9 cellular contexts compared by ENCODE assay signal in genomic region chr11:206002-206384, GRCh38. TPM values are rescaled to one million over a fixed set of nuclear protein-coding genes. Genes with fewer than 3 reads are reported as not detected.
DNase-seq lines count a peak whose midpoint lies in the region; ATAC-seq and TF ChIP-seq lines count a peak whose summit lies in the region.
"Had no signal": no experiment of that assay in that cellular context is flagged by ENCODE, and none has a peak within 500 bp of the region (broad histone marks: within the 10 kb centered on the region; RNA-seq: fewer than 3 reads in every experiment).

No MANE protein-coding gene starts in this region.

- H3K4me1 ChIP-seq in SK-N-SH (ENCODE audit: control insufficient read depth in 1 of 2, insufficient read depth in 2 of 2, low read depth in 1 of 2, low read length in 1 of 2) (peaks cover 15 to 32% of the 10 kb centered on the region in 2 experiments; a peak in 3 of 4 replicates), adipocyte (ENCODE audit: control insufficient read depth, insufficient read depth, low read length) (peaks cover 48% of the 10 kb centered on the region), left lung (peaks cover 25 to 77% of the 10 kb centered on the region in 2 donors), testis (peaks cover 24% of the 10 kb centered on the region)

- 95% methylated on average over 7 of the region's 7 CpGs for WGBS in SK-N-SH (ENCODE audit: low lambda C conversion rate)
- 74 to 82% methylated on average over 5 to 7 of the region's 7 CpGs for WGBS in testis, 2 donors

- CTCF ChIA-PET in SK-N-SH (lab: Yijun Ruan, JAX): interaction anchor here (0.7 kb wide), 1 partner anchor 147 kb away, joined by 3 read pairs; no protein-coding TSS in a partner anchor

- H3K9me3 ChIP-seq in SK-N-SH (no peaks in the 10 kb centered on the region), adipocyte (ENCODE audit: control insufficient read depth, low read length) (no peaks in the 10 kb centered on the region), left lung (no peaks in the 10 kb centered on the region), testis (no peaks in the 10 kb centered on the region)

- POLR2A ChIA-PET in SK-N-SH (lab: Yijun Ruan, JAX): no interaction called here

- H3K27ac ChIP-seq in SK-N-SH (ENCODE audit: low read depth in 2 of 2, low read length in 1 of 2): no peak overlapping the region
- H3K27ac ChIP-seq in left lung: peak overlapping the region in 1 of 2 donors; percentile 99
- H3K27ac ChIP-seq in testis: no peak overlapping the region

- H3K27me3 ChIP-seq in SK-N-SH (ENCODE audit: insufficient read depth): no peaks in the 10 kb centered on the region
- H3K27me3 ChIP-seq in adipocyte (replicated peaks; ENCODE audit: control insufficient read depth, insufficient read depth, low read length): no peaks in the 10 kb centered on the region
- H3K27me3 ChIP-seq in left lung: no peaks in the 10 kb centered on the region
- H3K27me3 ChIP-seq in testis: no peaks in the 10 kb centered on the region

- peak overlapping the region; percentile 92 for H3K4me2 ChIP-seq in SK-N-SH

- peaks cover 8% of the 10 kb centered on the region for H3F3A ChIP-seq in SK-N-SH (replicated peaks; ENCODE audit: insufficient read depth)

- H3K36me3 ChIP-seq in SK-N-SH (replicated peaks in 1 of 2; ENCODE audit: control insufficient read depth in 1 of 2, insufficient read depth in 2 of 2, low read length in 1 of 2) (peaks cover 40 to 46% of the 10 kb centered on the region in 2 experiments), adipocyte (ENCODE audit: control insufficient read depth, insufficient read depth, low read length, severe bottlenecking) (peaks cover 45% of the 10 kb centered on the region), left lung (peaks cover 0 to 53% of the 10 kb centered on the region in 2 donors), testis (ENCODE audit: low read depth, missing control alignments) (no peaks in the 10 kb centered on the region)

- H3K79me2 ChIP-seq in SK-N-SH (ENCODE audit: insufficient read depth): peaks cover 69% of the 10 kb centered on the region

- H3K9me2 ChIP-seq in SK-N-SH: no peaks in the 10 kb centered on the region

- H3K9ac ChIP-seq in SK-N-SH (peak overlapping the region; percentile 99), adipocyte (ENCODE audit: low read length) (peak overlapping the region; percentile 100)

- no peak for ATAC-seq in SK-N-SH treated with all-trans-retinoic acid at 6 μM for 48 hours
- ATAC-seq in left lung: no peak
- ATAC-seq in GM21576 (IDR thresholded peaks at IDR 0.05; ENCODE audit: unreplicated experiment): no peak
- ATAC-seq in GM21528 (IDR thresholded peaks at IDR 0.05; ENCODE audit: low FRiP score, unreplicated experiment): no peak

- no peak for TF ChIP-seq EP300 in SK-N-SH (IDR thresholded peaks at IDR 0.05; ENCODE audit: borderline replicate concordance in 1 of 2, low read depth in 1 of 2, low read length in 1 of 2)

- H3K4me3 ChIP-seq in SK-N-SH (ENCODE audit: low read depth in 2 of 2, low read length in 1 of 2) (peak overlapping the region; percentile 78 to 97), adipocyte (ENCODE audit: low read length) (peak overlapping the region; percentile 99), left lung (peak overlapping the region; percentile 97 to 100), testis (peak overlapping the region; percentile 91 to 96)

- TF ChIP-seq POLR2A in testis (IDR thresholded peaks at IDR 0.05): no peak

- intact Hi-C loops in left lung (cut with DNase I) (no loop called here), testis (cut with DNase I; ENCODE audit: low total_unique reads) (no loop called here)

- H2AFZ ChIP-seq in SK-N-SH (ENCODE audit: low read depth): no peak overlapping the region

- no peak for DNase-seq in SK-N-SH
- DNase-seq in adipocyte (ENCODE audit: low read depth): no peak
- DNase-seq in left lung: no peak
- DNase-seq in testis: peak; percentile 10
- no peak for DNase-seq in NCI-H345 treated with DMSO at 0.1 percent for 48 hours (lab: John Stamatoyannopoulos, UW; ENCODE audit: unreplicated experiment)
- DNase-seq: stimulated activated CD4-positive, alpha-beta T cell treated with anti-CD3 and anti-CD28 coated beads, Interleukin-1b, Interleukin-23, amount 100 ng/mL, for 48 hours had no signal

- no peak for TF ChIP-seq RAD21 in SK-N-SH (IDR thresholded peaks at IDR 0.05; ENCODE audit: low read length)

- peaks cover 45% of the 10 kb centered on the region for H4K20me1 ChIP-seq in SK-N-SH (ENCODE audit: insufficient read depth)

- TF ChIP-seq CTCF in SK-N-SH (IDR thresholded peaks at IDR 0.05) (no peak), left lung (IDR thresholded peaks at IDR 0.05) (no peak), testis (IDR thresholded peaks at IDR 0.05) (no peak)

TF ChIP-seq in SK-N-SH, 30 proteins besides CTCF, POLR2A, EP300 and RAD21:
- TF ChIP-seq MAX (IDR thresholded peaks at IDR 0.05; ENCODE audit: low read depth) (no peak), FOSL2 (IDR thresholded peaks at IDR 0.05; ENCODE audit: borderline replicate concordance, low read depth) (no peak), TCF12 (IDR thresholded peaks at IDR 0.05) (no peak), IRF3 (IDR thresholded peaks at IDR 0.05; ENCODE audit: low read depth, low read length) (no peak), SIN3A (IDR thresholded peaks at IDR 0.05; ENCODE audit: borderline replicate concordance, low read depth, low read length) (no peak)

TF ChIP-seq in SK-N-SH treated with all-trans-retinoic acid at 6 μM for 48 hours, 23 proteins besides CTCF, POLR2A, EP300 and RAD21 (continues in another document):
- no peak for TF ChIP-seq POU6F1 (CRISPR knock-in tag; IDR thresholded peaks at IDR 0.05; ENCODE audit: borderline replicate concordance, low read depth)
- no peak for TF ChIP-seq ESRRG (CRISPR knock-in tag; IDR thresholded peaks at IDR 0.05)
- TF ChIP-seq SNAI2 (CRISPR knock-in tag; IDR thresholded peaks at IDR 0.05): no peak
- TF ChIP-seq ZNF8 (CRISPR knock-in tag; IDR thresholded peaks at IDR 0.05): no peak
- no peak for TF ChIP-seq OSR1 (CRISPR knock-in tag; IDR thresholded peaks at IDR 0.05)
- no peak for TF ChIP-seq CSDC2 (CRISPR knock-in tag; IDR thresholded peaks at IDR 0.05)
- no peak for TF ChIP-seq CSRNP3 (CRISPR knock-in tag; IDR thresholded peaks at IDR 0.05)

RNA-seq across cellular contexts. Expression of gene BET1L, which starts 1.2 kb away (rescaled TPM):
- polyA plus RNA-seq in SK-N-SH (2012; rRNA removed) (56.9 and 67.5 TPM in 2 replicates), testis (ENCODE audit: insufficient read depth, low read depth, low replicate concordance) (79.9 TPM)
- 31.9 and 43.1 TPM in 2 replicates for polyA plus RNA-seq in SK-N-SH (2012; cell fraction: cytosol; rRNA removed)
- polyA plus RNA-seq in SK-N-SH (2012; cell fraction: nucleus; rRNA removed): 74.7 and 96.6 TPM in 2 replicates
- total RNA-seq in left lung (10 to 100 TPM; 46.0 to 53.6 TPM), testis (10 to 100 TPM; 43.7 to 47.5 TPM)

RNA-seq across cellular contexts. Expression of gene RIC8A, which starts 1.5 kb away (rescaled TPM):
- 115 and 127 TPM in 2 replicates for polyA plus RNA-seq in SK-N-SH (2012; rRNA removed)
- polyA plus RNA-seq in SK-N-SH (2012; cell fraction: cytosol; rRNA removed): 57.2 and 79.5 TPM in 2 replicates
- polyA plus RNA-seq in SK-N-SH (2012; cell fraction: nucleus; rRNA removed): 276 and 279 TPM in 2 replicates
- total RNA-seq in left lung: 100 to 1,000 TPM; 100 to 117 TPM
- total RNA-seq in testis: 100 to 1,000 TPM; 104 to 108 TPM
- 132 TPM for polyA plus RNA-seq in testis (ENCODE audit: insufficient read depth, low read depth, low replicate concordance)

RNA-seq across cellular contexts. Expression of gene SCGB1C1, which starts 13.1 kb away (rescaled TPM):
- polyA plus RNA-seq in SK-N-SH (2012; rRNA removed): not detected in 2 replicates
- not detected in 2 replicates for polyA plus RNA-seq in SK-N-SH (2012; cell fraction: cytosol; rRNA removed)
- not detected in 2 replicates for polyA plus RNA-seq in SK-N-SH (2012; cell fraction: nucleus; rRNA removed)
- total RNA-seq in left lung: not detected
- total RNA-seq in testis: not detected
- polyA plus RNA-seq in testis (ENCODE audit: insufficient read depth, low read depth, low replicate concordance): not detected

RNA-seq across cellular contexts. Expression of gene SIRT3, which starts 30.1 kb away (rescaled TPM):
- polyA plus RNA-seq in SK-N-SH (2012; rRNA removed) (34.4 and 40.1 TPM in 2 replicates), testis (ENCODE audit: insufficient read depth, low read depth, low replicate concordance) (57.0 TPM)
- 16.1 and 20.4 TPM in 2 replicates for polyA plus RNA-seq in SK-N-SH (2012; cell fraction: cytosol; rRNA removed)
- 94.1 and 124 TPM in 2 replicates for polyA plus RNA-seq in SK-N-SH (2012; cell fraction: nucleus; rRNA removed)
- total RNA-seq in left lung (10 to 100 TPM; 13.5 to 15.1 TPM), testis (10 to 100 TPM; 31.7 to 43.6 TPM)

RNA-seq across cellular contexts. Expression of gene PSMD13, which starts 30.8 kb away (rescaled TPM):
- 196 and 227 TPM in 2 replicates for polyA plus RNA-seq in SK-N-SH (2012; rRNA removed)
- polyA plus RNA-seq in SK-N-SH (2012; cell fraction: cytosol; rRNA removed): 193 and 211 TPM in 2 replicates
- 229 and 300 TPM in 2 replicates for polyA plus RNA-seq in SK-N-SH (2012; cell fraction: nucleus; rRNA removed)
- total RNA-seq in left lung: 100 to 1,000 TPM in 1 of 2 donors, 10 to 100 TPM in 1; 78.0 to 131 TPM
- total RNA-seq in testis: 100 to 1,000 TPM; 128 to 180 TPM
- polyA plus RNA-seq in testis (ENCODE audit: insufficient read depth, low read depth, low replicate concordance): 133 TPM
